In genomic region chr1:2547210-2548067, GRCh38 we compare ENCODE assay signal across 1 cellular context.
TF ChIP-seq lines count a peak whose summit lies in the region.

No MANE protein-coding gene starts in this region.

TF ChIP-seq in HEK293, 187 proteins besides CTCF, POLR2A, EP300 and RAD21 (continued from another document):
- TF ChIP-seq ZBTB49 (tag by site-specific recombination; IDR thresholded peaks at IDR 0.05; ENCODE audit: low read depth) (no peak), ZNF221 (tag by site-specific recombination; IDR thresholded peaks at IDR 0.05; ENCODE audit: borderline replicate concordance) (no peak), ZBTB48 (tag by site-specific recombination; IDR thresholded peaks at IDR 0.05) (no peak), GLI4 (tag by site-specific recombination; IDR thresholded peaks at IDR 0.05) (no peak), ZBTB44 (tag by site-specific recombination; IDR thresholded peaks at IDR 0.05) (no peak), ZXDB (tag by site-specific recombination; IDR thresholded peaks at IDR 0.05) (no peak), ZNF146 (tag by site-specific recombination; IDR thresholded peaks at IDR 0.05) (no peak), GLIS2 (tag by site-specific recombination; IDR thresholded peaks at IDR 0.05) (no peak), ZNF112 (tag by site-specific recombination; IDR thresholded peaks at IDR 0.05) (no peak), ZNF133 (tag by site-specific recombination; IDR thresholded peaks at IDR 0.05) (no peak), ZNF24 (tag by site-specific recombination; IDR thresholded peaks at IDR 0.05) (no peak; the same call in 1 of the 2 replicates), ZNF280C (tag by site-specific recombination; IDR thresholded peaks at IDR 0.05) (no peak), ZNF48 (tag by site-specific recombination; IDR thresholded peaks at IDR 0.05) (no peak), ZNF433 (tag by site-specific recombination; IDR thresholded peaks at IDR 0.05; ENCODE audit: low read depth) (no peak), ZNF157 (tag by site-specific recombination; IDR thresholded peaks at IDR 0.05) (no peak), ZFP41 (tag by site-specific recombination; IDR thresholded peaks at IDR 0.05; ENCODE audit: borderline replicate concordance) (no peak), PRDM2 (tag by site-specific recombination; IDR thresholded peaks at IDR 0.05; ENCODE audit: borderline replicate concordance) (no peak), ZNF23 (tag by site-specific recombination; IDR thresholded peaks at IDR 0.05; ENCODE audit: borderline replicate concordance) (no peak), SP3 (tag by site-specific recombination; IDR thresholded peaks at IDR 0.05) (no peak), ZNF600 (tag by site-specific recombination; IDR thresholded peaks at IDR 0.05) (peak; percentile 22), ZNF335 (tag by site-specific recombination; conservative IDR thresholded peaks at IDR 0.05) (no peak; the same call in 1 of the 2 replicates), YY2 (tag by site-specific recombination; IDR thresholded peaks at IDR 0.05) (peak; percentile 84), ZNF223 (tag by site-specific recombination; IDR thresholded peaks at IDR 0.05) (no peak), ZNF585B (tag by site-specific recombination; IDR thresholded peaks at IDR 0.05) (no peak), ZNF362 (tag by site-specific recombination; IDR thresholded peaks at IDR 0.05) (no peak), ZNF280D (tag by site-specific recombination; IDR thresholded peaks at IDR 0.05) (no peak), ZBTB26 (tag by site-specific recombination; optimal IDR thresholded peaks at IDR 0.05) (no peak)
TF ChIP-seq in HEK293: peak in this region for 26.
